Comparison of ENCODE assay signal across 1 cellular context in the genomic region with DNA sequence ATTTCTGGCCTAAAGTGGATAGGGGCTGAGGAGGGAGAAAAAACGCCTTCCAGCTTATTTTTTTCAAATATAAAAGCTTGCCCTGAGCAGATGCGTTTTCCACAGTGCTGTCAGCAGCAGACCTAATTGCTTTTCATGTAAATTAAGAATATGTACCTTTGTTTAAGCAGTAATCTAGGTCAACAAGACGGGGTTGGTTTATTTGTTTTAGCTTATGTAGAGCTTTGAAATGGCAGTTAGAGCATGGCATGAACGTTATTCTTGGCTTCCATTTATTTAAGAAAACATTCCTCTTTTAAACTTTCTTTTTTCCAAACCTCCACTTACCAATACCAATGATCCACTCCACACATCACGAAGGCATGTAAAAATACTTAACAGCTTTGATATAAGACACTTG.
TF ChIP-seq lines count a peak whose summit lies in the region.

No MANE protein-coding gene starts in this region.

TF ChIP-seq in HEK293, 187 proteins besides CTCF, POLR2A, EP300 and RAD21 (continued from another document):
- TF ChIP-seq, protein P1, sequence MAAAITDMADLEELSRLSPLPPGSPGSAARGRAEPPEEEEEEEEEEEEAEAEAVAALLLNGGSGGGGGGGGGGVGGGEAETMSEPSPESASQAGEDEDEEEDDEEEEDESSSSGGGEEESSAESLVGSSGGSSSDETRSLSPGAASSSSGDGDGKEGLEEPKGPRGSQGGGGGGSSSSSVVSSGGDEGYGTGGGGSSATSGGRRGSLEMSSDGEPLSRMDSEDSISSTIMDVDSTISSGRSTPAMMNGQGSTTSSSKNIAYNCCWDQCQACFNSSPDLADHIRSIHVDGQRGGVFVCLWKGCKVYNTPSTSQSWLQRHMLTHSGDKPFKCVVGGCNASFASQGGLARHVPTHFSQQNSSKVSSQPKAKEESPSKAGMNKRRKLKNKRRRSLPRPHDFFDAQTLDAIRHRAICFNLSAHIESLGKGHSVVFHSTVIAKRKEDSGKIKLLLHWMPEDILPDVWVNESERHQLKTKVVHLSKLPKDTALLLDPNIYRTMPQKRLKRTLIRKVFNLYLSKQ (tag by site-specific recombination; IDR thresholded peaks at IDR 0.05; ENCODE audit: borderline replicate concordance): no peak
- TF ChIP-seq, protein P2, sequence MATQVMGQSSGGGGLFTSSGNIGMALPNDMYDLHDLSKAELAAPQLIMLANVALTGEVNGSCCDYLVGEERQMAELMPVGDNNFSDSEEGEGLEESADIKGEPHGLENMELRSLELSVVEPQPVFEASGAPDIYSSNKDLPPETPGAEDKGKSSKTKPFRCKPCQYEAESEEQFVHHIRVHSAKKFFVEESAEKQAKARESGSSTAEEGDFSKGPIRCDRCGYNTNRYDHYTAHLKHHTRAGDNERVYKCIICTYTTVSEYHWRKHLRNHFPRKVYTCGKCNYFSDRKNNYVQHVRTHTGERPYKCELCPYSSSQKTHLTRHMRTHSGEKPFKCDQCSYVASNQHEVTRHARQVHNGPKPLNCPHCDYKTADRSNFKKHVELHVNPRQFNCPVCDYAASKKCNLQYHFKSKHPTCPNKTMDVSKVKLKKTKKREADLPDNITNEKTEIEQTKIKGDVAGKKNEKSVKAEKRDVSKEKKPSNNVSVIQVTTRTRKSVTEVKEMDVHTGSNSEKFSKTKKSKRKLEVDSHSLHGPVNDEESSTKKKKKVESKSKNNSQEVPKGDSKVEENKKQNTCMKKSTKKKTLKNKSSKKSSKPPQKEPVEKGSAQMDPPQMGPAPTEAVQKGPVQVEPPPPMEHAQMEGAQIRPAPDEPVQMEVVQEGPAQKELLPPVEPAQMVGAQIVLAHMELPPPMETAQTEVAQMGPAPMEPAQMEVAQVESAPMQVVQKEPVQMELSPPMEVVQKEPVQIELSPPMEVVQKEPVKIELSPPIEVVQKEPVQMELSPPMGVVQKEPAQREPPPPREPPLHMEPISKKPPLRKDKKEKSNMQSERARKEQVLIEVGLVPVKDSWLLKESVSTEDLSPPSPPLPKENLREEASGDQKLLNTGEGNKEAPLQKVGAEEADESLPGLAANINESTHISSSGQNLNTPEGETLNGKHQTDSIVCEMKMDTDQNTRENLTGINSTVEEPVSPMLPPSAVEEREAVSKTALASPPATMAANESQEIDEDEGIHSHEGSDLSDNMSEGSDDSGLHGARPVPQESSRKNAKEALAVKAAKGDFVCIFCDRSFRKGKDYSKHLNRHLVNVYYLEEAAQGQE (tag by site-specific recombination; IDR thresholded peaks at IDR 0.05): no peak
- TF ChIP-seq WT1 (tag by site-specific recombination; IDR thresholded peaks at IDR 0.05) (peak; percentile 79), ZNF623 (tag by site-specific recombination; IDR thresholded peaks at IDR 0.05) (no peak), ZNF843 (tag by site-specific recombination; IDR thresholded peaks at IDR 0.05) (0 out of 2 replicates have a peak, but pooled peaks have one; percentile 34)
- TF ChIP-seq, protein P3, sequence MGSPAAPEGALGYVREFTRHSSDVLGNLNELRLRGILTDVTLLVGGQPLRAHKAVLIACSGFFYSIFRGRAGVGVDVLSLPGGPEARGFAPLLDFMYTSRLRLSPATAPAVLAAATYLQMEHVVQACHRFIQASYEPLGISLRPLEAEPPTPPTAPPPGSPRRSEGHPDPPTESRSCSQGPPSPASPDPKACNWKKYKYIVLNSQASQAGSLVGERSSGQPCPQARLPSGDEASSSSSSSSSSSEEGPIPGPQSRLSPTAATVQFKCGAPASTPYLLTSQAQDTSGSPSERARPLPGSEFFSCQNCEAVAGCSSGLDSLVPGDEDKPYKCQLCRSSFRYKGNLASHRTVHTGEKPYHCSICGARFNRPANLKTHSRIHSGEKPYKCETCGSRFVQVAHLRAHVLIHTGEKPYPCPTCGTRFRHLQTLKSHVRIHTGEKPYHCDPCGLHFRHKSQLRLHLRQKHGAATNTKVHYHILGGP (tag by site-specific recombination; IDR thresholded peaks at IDR 0.05): peak; percentile 56; the same call in 1 of the 2 replicates
- TF ChIP-seq, protein P4, sequence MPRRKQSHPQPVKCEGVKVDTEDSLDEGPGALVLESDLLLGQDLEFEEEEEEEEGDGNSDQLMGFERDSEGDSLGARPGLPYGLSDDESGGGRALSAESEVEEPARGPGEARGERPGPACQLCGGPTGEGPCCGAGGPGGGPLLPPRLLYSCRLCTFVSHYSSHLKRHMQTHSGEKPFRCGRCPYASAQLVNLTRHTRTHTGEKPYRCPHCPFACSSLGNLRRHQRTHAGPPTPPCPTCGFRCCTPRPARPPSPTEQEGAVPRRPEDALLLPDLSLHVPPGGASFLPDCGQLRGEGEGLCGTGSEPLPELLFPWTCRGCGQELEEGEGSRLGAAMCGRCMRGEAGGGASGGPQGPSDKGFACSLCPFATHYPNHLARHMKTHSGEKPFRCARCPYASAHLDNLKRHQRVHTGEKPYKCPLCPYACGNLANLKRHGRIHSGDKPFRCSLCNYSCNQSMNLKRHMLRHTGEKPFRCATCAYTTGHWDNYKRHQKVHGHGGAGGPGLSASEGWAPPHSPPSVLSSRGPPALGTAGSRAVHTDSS (tag by site-specific recombination; IDR thresholded peaks at IDR 0.05): no peak
